Comparison of ENCODE assay signal across 17 cellular contexts in genomic region chr6:105988321-105988720, GRCh38.
DNase-seq lines count a peak whose midpoint lies in the region; ATAC-seq and TF ChIP-seq lines count a peak whose summit lies in the region.
"Had no signal": no experiment of that assay in that cellular context is flagged by ENCODE, and none has a peak within 500 bp of the region (broad histone marks: within the 10 kb centered on the region; RNA-seq: fewer than 3 reads in every experiment).

No MANE protein-coding gene starts in this region.

- H3K9me3 ChIP-seq in SK-N-SH: no peaks in the 10 kb centered on the region
- H3K9me3 ChIP-seq: BE2C, SJCRH30 had no signal

- no peak for TF ChIP-seq EP300 in SK-N-SH (IDR thresholded peaks at IDR 0.05; ENCODE audit: borderline replicate concordance in 1 of 2, low read depth in 1 of 2, low read length in 1 of 2)

- H2AFZ ChIP-seq in SK-N-SH (ENCODE audit: low read depth): no peak overlapping the region
- H2AFZ ChIP-seq in GM23338: no peak overlapping the region

- no peaks in the 10 kb centered on the region for H3K79me2 ChIP-seq in SK-N-SH (ENCODE audit: insufficient read depth)
- H3K79me2 ChIP-seq in GM23338 (replicated peaks; ENCODE audit: insufficient read depth): no peaks in the 10 kb centered on the region

- H4K20me1 ChIP-seq in SK-N-SH (ENCODE audit: insufficient read depth) (no peaks in the 10 kb centered on the region), GM23338 (replicated peaks; ENCODE audit: insufficient read depth) (peaks cover 17% of the 10 kb centered on the region)

- ATAC-seq in SK-N-SH treated with all-trans-retinoic acid at 6 μM for 48 hours: no peak
- ATAC-seq in GM23338: no peak
- no peak for ATAC-seq in stimulated activated naive CD8-positive, alpha-beta T cell treated with anti-CD3 and anti-CD28 coated beads, Interleukin-15, Interleukin-2, amounts not matched to agents 100 U/mL and 50 U/mL, for 24 hours

- no peak overlapping the region for H3K4me2 ChIP-seq in SK-N-SH
- H3K4me2 ChIP-seq in GM23338: no peak overlapping the region

- H3K4me1 Mint-ChIP-seq in GM23338: peaks cover 18% of the 10 kb centered on the region; the same call in 2 of the 3 replicates

- POLR2A ChIA-PET in SK-N-SH (lab: Yijun Ruan, JAX): no interaction called here

- peaks cover 95% of the 10 kb centered on the region for H3K27me3 Mint-ChIP-seq in GM23338 (ENCODE audit: insufficient read depth, low read depth, poor library complexity)

- TF ChIP-seq CTCF in SK-N-SH (IDR thresholded peaks at IDR 0.05): no peak
- TF ChIP-seq CTCF in GM23338 (conservative IDR thresholded peaks at IDR 0.05; ENCODE audit: low read depth in 2 of 2): no peak
- TF ChIP-seq CTCF in choroid plexus epithelial cell (conservative IDR thresholded peaks at IDR 0.05; ENCODE audit: low read depth, low read length): no peak
- no peak for TF ChIP-seq CTCF in fibroblast of villous mesenchyme (IDR thresholded peaks at IDR 0.05; ENCODE audit: insufficient read depth, low read depth, low read length)

- DNase-seq in SK-N-SH (no peak), GM23338 (ENCODE audit: low spot score) (no peak), choroid plexus epithelial cell (ENCODE audit: low read depth) (peak; percentile 9), fibroblast of villous mesenchyme (ENCODE audit: low read depth) (peak; percentile 64), NCI-H1105 treated with DMSO at 0.1 percent for 48 hours (lab: John Stamatoyannopoulos, UW) (no peak)
- no peak for DNase-seq in stimulated activated naive CD8-positive, alpha-beta T cell treated with anti-CD3 and anti-CD28 coated beads, Interleukin-15, Interleukin-2, amounts not matched to agents 100 U/mL and 50 U/mL, for 24 hours
- DNase-seq in activated T-cell treated with anti-CD3 and anti-CD28 coated beads, Interleukin-2, amount 50 U/mL, for 48 hours: no peak
- DNase-seq: ACHN; BE2C; CD4-positive, CD25-positive, alpha-beta regulatory T cell; DMS79; NCI-H1417; NCI-H2081 treated with DMSO at 0.1 percent for 48 hours; OCI-M1; SJCRH30 had no signal

- CTCF ChIA-PET in SK-N-SH (lab: Yijun Ruan, JAX): no interaction called here

- H3K4me3 ChIP-seq in SK-N-SH (ENCODE audit: low read depth in 2 of 2, low read length in 1 of 2) (no peak overlapping the region), GM23338 (no peak overlapping the region), choroid plexus epithelial cell (ENCODE audit: low read depth, low read length) (no peak overlapping the region), fibroblast of villous mesenchyme (ENCODE audit: low read depth, low read length) (no peak overlapping the region)
- H3K4me3 ChIP-seq: SJCRH30 had no signal

- H3K27ac ChIP-seq in SK-N-SH (ENCODE audit: low read depth in 2 of 2, low read length in 1 of 2) (no peak overlapping the region; a peak in 1 of 4 replicates), GM23338 (ENCODE audit: low read depth) (no peak overlapping the region)
- H3K27ac ChIP-seq: 22Rv1, SJCRH30 had no signal

- no peak overlapping the region for H3K27ac Mint-ChIP-seq in GM23338
- H3K27ac Mint-ChIP-seq: CD4-positive, CD25-positive, alpha-beta regulatory T cell had no signal

- TF ChIP-seq RAD21 in SK-N-SH (IDR thresholded peaks at IDR 0.05; ENCODE audit: low read length): no peak

- H3K9me2 ChIP-seq in SK-N-SH (no peaks in the 10 kb centered on the region), GM23338 (ENCODE audit: insufficient read depth) (no peaks in the 10 kb centered on the region)

- no peaks in the 10 kb centered on the region for H3K36me3 Mint-ChIP-seq in GM23338 (ENCODE audit: low read depth)
- H3K36me3 Mint-ChIP-seq: CD4-positive, CD25-positive, alpha-beta regulatory T cell had no signal

- peaks cover 5% of the 10 kb centered on the region for H3F3A ChIP-seq in SK-N-SH (replicated peaks; ENCODE audit: insufficient read depth)
- H3F3A ChIP-seq in GM23338 (replicated peaks; ENCODE audit: low read depth): no peaks in the 10 kb centered on the region

- no peak overlapping the region for H3K4me3 Mint-ChIP-seq in GM23338

- H3K9me3 Mint-ChIP-seq in GM23338: no peaks in the 10 kb centered on the region; the same call in 1 of the 3 replicates

- H3K9ac ChIP-seq in SK-N-SH: no peak overlapping the region

- H3K27me3 ChIP-seq in SK-N-SH (ENCODE audit: insufficient read depth) (no peaks in the 10 kb centered on the region), GM23338 (ENCODE audit: insufficient read depth) (peaks cover 99% of the 10 kb centered on the region)
- H3K27me3 ChIP-seq: SJCRH30 had no signal

- H3K4me1 ChIP-seq in SK-N-SH (ENCODE audit: control insufficient read depth in 1 of 2, insufficient read depth in 2 of 2, low read depth in 1 of 2, low read length in 1 of 2) (peaks cover 6 to 17% of the 10 kb centered on the region in 2 experiments; a peak in 2 of 4 replicates), GM23338 (ENCODE audit: insufficient read depth) (peaks cover 28% of the 10 kb centered on the region; the same call in 1 of the 2 replicates)
- H3K4me1 ChIP-seq: BE2C, SJCRH30 had no signal

- H3K36me3 ChIP-seq in SK-N-SH (replicated peaks in 1 of 2; ENCODE audit: control insufficient read depth in 1 of 2, insufficient read depth in 2 of 2, low read length in 1 of 2) (no peaks in the 10 kb centered on the region), GM23338 (ENCODE audit: insufficient read depth) (no peaks in the 10 kb centered on the region)
- H3K36me3 ChIP-seq: BE2C, SJCRH30 had no signal

TF ChIP-seq in SK-N-SH, 30 proteins besides CTCF, POLR2A, EP300 and RAD21:
- TF ChIP-seq TCF12 (IDR thresholded peaks at IDR 0.05) (peak; percentile 29), EZH2phosphoT487 (IDR thresholded peaks at IDR 0.05; ENCODE audit: borderline replicate concordance, low read depth) (no peak)

TF ChIP-seq in SK-N-SH treated with all-trans-retinoic acid at 6 μM for 48 hours, 23 proteins besides CTCF, POLR2A, EP300 and RAD21 (continues in another document):
- TF ChIP-seq, protein P1, sequence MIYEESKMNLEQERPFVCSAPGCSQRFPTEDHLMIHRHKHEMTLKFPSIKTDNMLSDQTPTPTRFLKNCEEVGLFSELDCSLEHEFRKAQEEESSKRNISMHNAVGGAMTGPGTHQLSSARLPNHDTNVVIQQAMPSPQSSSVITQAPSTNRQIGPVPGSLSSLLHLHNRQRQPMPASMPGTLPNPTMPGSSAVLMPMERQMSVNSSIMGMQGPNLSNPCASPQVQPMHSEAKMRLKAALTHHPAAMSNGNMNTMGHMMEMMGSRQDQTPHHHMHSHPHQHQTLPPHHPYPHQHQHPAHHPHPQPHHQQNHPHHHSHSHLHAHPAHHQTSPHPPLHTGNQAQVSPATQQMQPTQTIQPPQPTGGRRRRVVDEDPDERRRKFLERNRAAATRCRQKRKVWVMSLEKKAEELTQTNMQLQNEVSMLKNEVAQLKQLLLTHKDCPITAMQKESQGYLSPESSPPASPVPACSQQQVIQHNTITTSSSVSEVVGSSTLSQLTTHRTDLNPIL (CRISPR knock-in tag; IDR thresholded peaks at IDR 0.05; ENCODE audit: low read depth): no peak
- no peak for TF ChIP-seq CSDC2 (CRISPR knock-in tag; IDR thresholded peaks at IDR 0.05)
- TF ChIP-seq, protein P2, sequence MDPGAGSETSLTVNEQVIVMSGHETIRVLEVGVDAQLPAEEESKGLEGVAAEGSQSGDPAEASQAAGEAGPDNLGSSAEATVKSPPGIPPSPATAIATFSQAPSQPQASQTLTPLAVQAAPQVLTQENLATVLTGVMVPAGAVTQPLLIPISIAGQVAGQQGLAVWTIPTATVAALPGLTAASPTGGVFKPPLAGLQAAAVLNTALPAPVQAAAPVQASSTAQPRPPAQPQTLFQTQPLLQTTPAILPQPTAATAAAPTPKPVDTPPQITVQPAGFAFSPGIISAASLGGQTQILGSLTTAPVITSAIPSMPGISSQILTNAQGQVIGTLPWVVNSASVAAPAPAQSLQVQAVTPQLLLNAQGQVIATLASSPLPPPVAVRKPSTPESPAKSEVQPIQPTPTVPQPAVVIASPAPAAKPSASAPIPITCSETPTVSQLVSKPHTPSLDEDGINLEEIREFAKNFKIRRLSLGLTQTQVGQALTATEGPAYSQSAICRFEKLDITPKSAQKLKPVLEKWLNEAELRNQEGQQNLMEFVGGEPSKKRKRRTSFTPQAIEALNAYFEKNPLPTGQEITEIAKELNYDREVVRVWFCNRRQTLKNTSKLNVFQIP (CRISPR knock-in tag; IDR thresholded peaks at IDR 0.05; ENCODE audit: borderline replicate concordance, low read depth): no peak
- TF ChIP-seq RARB (CRISPR knock-in tag; IDR thresholded peaks at IDR 0.05): no peak
- TF ChIP-seq TCF4 (CRISPR knock-in tag; IDR thresholded peaks at IDR 0.05; ENCODE audit: borderline replicate concordance): no peak
- TF ChIP-seq PPARA (CRISPR knock-in tag; IDR thresholded peaks at IDR 0.05; ENCODE audit: borderline replicate concordance): no peak

TF ChIP-seq in GM23338, 12 proteins besides CTCF, POLR2A, EP300 and RAD21:
- TF ChIP-seq EZH2 (IDR thresholded peaks at IDR 0.05; ENCODE audit: low read depth, unreplicated experiment) (peak; percentile 31), REST (IDR thresholded peaks at IDR 0.05; ENCODE audit: unreplicated experiment) (no peak)

Comparison
In these comparisons a context has a peak if more than half of its experiments do, and no peak if none do; other contexts are left out.
1. DNase-seq: peak in choroid plexus epithelial cell (single experiment) and fibroblast of villous mesenchyme (single experiment); none in SK-N-SH (single experiment), GM23338 (single experiment), stimulated activated naive CD8-positive, alpha-beta T cell treated with anti-CD3 and anti-CD28 coated beads, Interleukin-15, Interleukin-2, amounts not matched to agents 100 U/mL and 50 U/mL, for 24 hours (single experiment), activated T-cell treated with anti-CD3 and anti-CD28 coated beads, Interleukin-2, amount 50 U/mL, for 48 hours (0 of 2) and NCI-H1105 treated with DMSO at 0.1 percent for 48 hours (single experiment).